ENCODE assay signal across 8 cellular contexts in genomic region chrX:136880452-136881013, GRCh38. TPM values are rescaled to one million over a fixed set of nuclear protein-coding genes. Genes with fewer than 3 reads are reported as not detected.
A peak's percentile ranks its signal among the peaks of the same experiment; 100 is the strongest.
DNase-seq lines count a peak whose midpoint lies in the region; ATAC-seq and TF ChIP-seq lines count a peak whose summit lies in the region.

TSS of gene RBMX (minus strand) at chrX:136880725. CDS start at chrX:136879427, 1,298 bp downstream.

- ATAC-seq in GM18498 (IDR thresholded peaks at IDR 0.05; ENCODE audit: unreplicated experiment) (peak; percentile 98), HG02938 (IDR thresholded peaks at IDR 0.05; ENCODE audit: unreplicated experiment) (peak; percentile 97), right cardiac atrium (peak; percentile 96 to 98)

- H3K4me3 ChIP-seq in right cardiac atrium (ENCODE audit: low read length) (peak within 1 kb of the TSS; percentile 69), vagina (peak within 1 kb of the TSS; percentile 62 to 66)

- intact Hi-C loops in right cardiac atrium (cut with DNase I) = no loop called here
- intact Hi-C loops in vagina (cut with DNase I) = no loop called here

- H3K36me3 ChIP-seq in vagina = peaks cover 5 to 21% of the 10 kb centered on the region in 2 donors

- H3K27ac ChIP-seq in angular gyrus (ENCODE audit: low read depth, low read length) (peak within 1 kb of the TSS; percentile 96), right cardiac atrium (ENCODE audit: low read length) (peak within 1 kb of the TSS; percentile 99), vagina (peak within 1 kb of the TSS; percentile 93)

- WGBS in right cardiac atrium = 5% methylated on average over 34 of the region's 34 CpGs

- H3K4me1 ChIP-seq in right cardiac atrium (ENCODE audit: control insufficient read depth, insufficient read depth, low read length) (no peaks in the 10 kb centered on the region), vagina (peaks cover 6% of the 10 kb centered on the region)

- TF ChIP-seq CTCF in vagina (IDR thresholded peaks at IDR 0.05) = no peak

- H3K9me3 ChIP-seq in right cardiac atrium (ENCODE audit: control insufficient read depth, low read length) = no peaks in the 10 kb centered on the region
- H3K9me3 ChIP-seq in vagina = no peaks in the 10 kb centered on the region

- DNase-seq in NCI-H187 (lab: John Stamatoyannopoulos, UW) = peak; percentile 93 to 95
- DNase-seq in T-helper 2 cell = peak; percentile 62 to 95 (median 81)
- DNase-seq in right cardiac atrium = peak; percentile 87 to 92 (median 92)
- peak; percentile 92 for DNase-seq in putamen (ENCODE audit: low spot score)
- peak in 1 of 2 donors; percentile 90 for DNase-seq in vagina (ENCODE audit: extremely low spot score in 2 of 2)

- H3K27me3 ChIP-seq in right cardiac atrium (ENCODE audit: control insufficient read depth, insufficient read depth) (no peaks in the 10 kb centered on the region), vagina (no peaks in the 10 kb centered on the region)

- peak in 1 of 2 donors; percentile 96 for TF ChIP-seq POLR2A in vagina (IDR thresholded peaks at IDR 0.05)

RNA-seq across cellular contexts. Expression of gene RBMX, which starts in this region (rescaled TPM):
- total RNA-seq in right cardiac atrium (100 to 1,000 TPM in 2 of 4 donors, 10 to 100 TPM in 2; 88.4 to 123 (median 107) TPM), vagina (193 TPM)
- 89.3 TPM for polyA plus RNA-seq in right cardiac atrium
